In genomic region chr2:113058411-113058994, GRCh38 we compare ENCODE assay signal across 23 cellular contexts. TPM values are rescaled to one million over a fixed set of nuclear protein-coding genes. Genes with fewer than 3 reads are reported as not detected.
DNase-seq lines count a peak whose midpoint lies in the region; ATAC-seq and TF ChIP-seq lines count a peak whose summit lies in the region.
"Had no signal": no experiment of that assay in that cellular context is flagged by ENCODE, and none has a peak within 500 bp of the region (broad histone marks: within the 10 kb centered on the region; RNA-seq: fewer than 3 reads in every experiment).

No MANE protein-coding gene starts in this region.

- H3K4me3 Mint-ChIP-seq in activated T-cell treated with anti-CD3 and anti-CD28 coated beads, Interleukin-2, amount 50 U/mL, for 4 hours, result peak overlapping the region; percentile 57
- no peak overlapping the region for H3K4me3 Mint-ChIP-seq in activated T-cell treated with anti-CD3 and anti-CD28 coated beads, Interleukin-2, amount 50 U/mL, for 72 hours
- H3K4me3 Mint-ChIP-seq: CD4-positive, alpha-beta T cell had no signal

- TF ChIP-seq CTCF in PC-3 (conservative IDR thresholded peaks at IDR 0.05; ENCODE audit: low read depth, low read length), result no peak

- ATAC-seq in activated T-cell treated with anti-CD3 and anti-CD28 coated beads, Interleukin-2, amount 50 U/mL, for 4 hours, result no peak
- no peak for ATAC-seq in activated T-cell treated with anti-CD3 and anti-CD28 coated beads, Interleukin-2, amount 50 U/mL, for 72 hours (replicated peaks in 1 of 2)
- ATAC-seq in PC-3, result peak; percentile 59

- CTCF ChIA-PET in PC-3 (lab: Charles Lee), result interaction anchor here (0.6 kb wide), 1 partner anchor 16 kb away, joined by 3 read pairs; no protein-coding TSS in a partner anchor

- peak overlapping the region; percentile 64 for H2BK5ac ChIP-seq in trophoblast cell (ENCODE audit: low read depth, low read length, poor library complexity)

- 45 to 69% methylated on average over 2 of the region's 2 CpGs for WGBS in esophagus, 2 donors
- WGBS in trophoblast cell (ENCODE audit: extremely low coverage, insufficient coverage, insufficient read length), result no CpG with 5 or more reads among the region's 2 CpGs

- H3K18ac ChIP-seq in trophoblast cell (ENCODE audit: low read length), result no peak overlapping the region

- intact Hi-C loops in PC-3 (cut with micrococcal nuclease), result no loop called here

- no peaks in the 10 kb centered on the region for H4K20me1 ChIP-seq in PC-3 (ENCODE audit: low read length)

- no peak overlapping the region for H3K9ac ChIP-seq in PC-3 (ENCODE audit: low read length)
- H3K9ac ChIP-seq in trophoblast cell (ENCODE audit: low read length), result no peak overlapping the region
- H3K9ac ChIP-seq: GM23248 had no signal

- no peaks in the 10 kb centered on the region for H3F3A ChIP-seq in PC-3 (ENCODE audit: low read length, unreplicated experiment)

- H2BK120ac ChIP-seq in trophoblast cell (ENCODE audit: insufficient read depth, low read length, poor library complexity), result peak overlapping the region; percentile 16

- peaks cover 20% of the 10 kb centered on the region for H3K9me3 Mint-ChIP-seq in activated T-cell treated with anti-CD3 and anti-CD28 coated beads, Interleukin-2, amount 50 U/mL, for 4 hours
- H3K9me3 Mint-ChIP-seq in activated T-cell treated with anti-CD3 and anti-CD28 coated beads, Interleukin-2, amount 50 U/mL, for 72 hours, result peaks cover 16 to 19% of the 10 kb centered on the region in 2 donors

- peak overlapping the region; percentile 15 for H3K27ac ChIP-seq in PC-3 (ENCODE audit: low read length)
- H3K27ac ChIP-seq in esophagus (ENCODE audit: low read depth in 2 of 2, low read length in 1 of 2), result peak overlapping the region; percentile 67 to 72
- H3K27ac ChIP-seq in trophoblast cell (ENCODE audit: low read depth, low read length), result peak overlapping the region; percentile 8
- H3K27ac ChIP-seq: GM23248, HL-60 had no signal

- no peak for DNase-seq in activated T-cell treated with anti-CD3 and anti-CD28 coated beads, Interleukin-2, amount 50 U/mL, for 4 hours
- DNase-seq in activated T-cell treated with anti-CD3 and anti-CD28 coated beads, Interleukin-2, amount 50 U/mL, for 72 hours, result no peak
- DNase-seq in PC-3 (peak; percentile 83), trophoblast cell (peak; percentile 38 to 97), NCI-H1694 (lab: John Stamatoyannopoulos, UW) (no peak), GF-D8 (lab: John Stamatoyannopoulos, UW) (no peak)
- DNase-seq in activated naive CD4-positive, alpha-beta T cell (lab: John Stamatoyannopoulos, UW), result no peak
- DNase-seq: 8988T; BE2C; CD4-positive, alpha-beta T cell; DMS79 treated with DMSO at 0.1 percent for 48 hours; GM23248; HCEC 1CT; KG1; NCI-H1417 treated with DMSO at 0.1 percent for 48 hours; NCI-H2029; NCI-H2171; NCI-H446; NK-92 treated with Interleukin-12 subunit alpha and Interleukin-12 subunit beta, amount 100 ng/mL, for 24 hours; OCI-M1 had no signal

- H3K79me2 ChIP-seq in PC-3 (ENCODE audit: low read length), result no peaks in the 10 kb centered on the region
- H3K79me2 ChIP-seq in trophoblast cell (ENCODE audit: control insufficient read depth, insufficient read depth, low read length, poor library complexity), result no peaks in the 10 kb centered on the region

- POLR2A ChIA-PET in PC-3 (lab: Charles Lee; ENCODE audit: unreplicated experiment), result no interaction called here

- peak overlapping the region; percentile 51 for H3K14ac ChIP-seq in trophoblast cell (ENCODE audit: low read length)

- H3K4me1 ChIP-seq in PC-3 (ENCODE audit: insufficient read depth, low read length) (peaks cover 23% of the 10 kb centered on the region), esophagus (ENCODE audit: control insufficient read depth in 2 of 2, insufficient read depth in 2 of 2, low read length in 1 of 2) (peaks cover 2 to 7% of the 10 kb centered on the region in 2 donors), trophoblast cell (ENCODE audit: control insufficient read depth in 1 of 2, insufficient read depth in 2 of 2, low read length in 2 of 2) (peaks cover 9 to 10% of the 10 kb centered on the region in 2 experiments)
- H3K4me1 ChIP-seq: BE2C had no signal

- no peak overlapping the region for H3K27ac Mint-ChIP-seq in activated T-cell treated with anti-CD3 and anti-CD28 coated beads, Interleukin-2, amount 50 U/mL, for 72 hours
- H3K27ac Mint-ChIP-seq: CD4-positive, alpha-beta T cell had no signal

- peaks cover 4% of the 10 kb centered on the region for H3K4me1 Mint-ChIP-seq in activated T-cell treated with anti-CD3 and anti-CD28 coated beads, Interleukin-2, amount 50 U/mL, for 4 hours (ENCODE audit: low read depth)
- H3K4me1 Mint-ChIP-seq in activated T-cell treated with anti-CD3 and anti-CD28 coated beads, Interleukin-2, amount 50 U/mL, for 72 hours (ENCODE audit: low read depth), result peaks cover 6% of the 10 kb centered on the region

- no TSS peak for BruUV-seq in PC-3 (replicated peaks; lab: Mats Ljungman, UMichigan)

- peaks cover 8% of the 10 kb centered on the region for H3K79me1 ChIP-seq in trophoblast cell (ENCODE audit: low read length)

- no peak overlapping the region for H3K4me3 ChIP-seq in PC-3 (ENCODE audit: low read length)
- peak overlapping the region; percentile 22 to 37 for H3K4me3 ChIP-seq in esophagus (ENCODE audit: low read depth in 1 of 2, low read length in 2 of 2)
- no peak overlapping the region for H3K4me3 ChIP-seq in trophoblast cell (ENCODE audit: low read depth, low read length)
- H3K4me3 ChIP-seq: GM23248 had no signal

- H2AK5ac ChIP-seq in trophoblast cell (ENCODE audit: low read length), result no peak overlapping the region

- H3K9me2 ChIP-seq in PC-3 (replicated peaks; ENCODE audit: low read length), result no peaks in the 10 kb centered on the region

- no peak overlapping the region for H3K23ac ChIP-seq in trophoblast cell (ENCODE audit: low read length)

- H3K9me3 ChIP-seq in PC-3 (ENCODE audit: low read length) (no peaks in the 10 kb centered on the region), esophagus (ENCODE audit: control insufficient read depth in 2 of 2, insufficient read depth in 1 of 2, low read depth in 1 of 2, low read length in 1 of 2) (peaks cover 2 to 4% of the 10 kb centered on the region in 2 donors), trophoblast cell (ENCODE audit: insufficient read depth, low read depth, low read length) (peaks cover 9% of the 10 kb centered on the region)
- H3K9me3 ChIP-seq: BE2C had no signal

- no peak overlapping the region for H4K12ac ChIP-seq in trophoblast cell (ENCODE audit: low read depth, low read length)

- H3K4ac ChIP-seq in trophoblast cell (ENCODE audit: low read depth, low read length), result no peak overlapping the region

- peaks cover 2% of the 10 kb centered on the region for H3K36me3 Mint-ChIP-seq in activated T-cell treated with anti-CD3 and anti-CD28 coated beads, Interleukin-2, amount 50 U/mL, for 4 hours (ENCODE audit: insufficient read depth)
- H3K36me3 Mint-ChIP-seq in activated T-cell treated with anti-CD3 and anti-CD28 coated beads, Interleukin-2, amount 50 U/mL, for 72 hours (ENCODE audit: insufficient read depth in 2 of 2), result peaks cover 11 to 27% of the 10 kb centered on the region in 2 donors

- peaks cover 6% of the 10 kb centered on the region for H3K27me3 Mint-ChIP-seq in activated T-cell treated with anti-CD3 and anti-CD28 coated beads, Interleukin-2, amount 50 U/mL, for 4 hours (ENCODE audit: low read depth)
- H3K27me3 Mint-ChIP-seq in activated T-cell treated with anti-CD3 and anti-CD28 coated beads, Interleukin-2, amount 50 U/mL, for 72 hours (ENCODE audit: low read depth), result no peaks in the 10 kb centered on the region
- H3K27me3 Mint-ChIP-seq: CD4-positive, alpha-beta T cell had no signal

- H2AFZ ChIP-seq in PC-3 (ENCODE audit: low read length) (peak overlapping the region; percentile 47; the same call in 1 of the 2 replicates), trophoblast cell (ENCODE audit: insufficient read depth, low read length, poor library complexity) (no peak overlapping the region)
- H2AFZ ChIP-seq: GM23248 had no signal

- H3K4me2 ChIP-seq in PC-3 (ENCODE audit: low read length) (peak overlapping the region; percentile 46), trophoblast cell (ENCODE audit: low read length) (no peak overlapping the region)

- H2BK12ac ChIP-seq in trophoblast cell (ENCODE audit: low read length), result peak overlapping the region; percentile 67

- H3K27me3 ChIP-seq in PC-3 (ENCODE audit: low read length) (no peaks in the 10 kb centered on the region), esophagus (ENCODE audit: control insufficient read depth in 1 of 2, insufficient read depth in 2 of 2, low read length in 2 of 2) (no peaks in the 10 kb centered on the region), trophoblast cell (ENCODE audit: insufficient read depth, low read length) (no peaks in the 10 kb centered on the region)
- H3K27me3 ChIP-seq: BE2C had no signal

- H4K91ac ChIP-seq in trophoblast cell (ENCODE audit: low read depth, low read length), result peak overlapping the region; percentile 39

- H4K8ac ChIP-seq in trophoblast cell (ENCODE audit: low read depth, low read length), result peak overlapping the region; percentile 69

- H3K36me3 ChIP-seq in PC-3 (ENCODE audit: low read depth, low read length), result no peaks in the 10 kb centered on the region
- H3K36me3 ChIP-seq in esophagus (ENCODE audit: control insufficient read depth in 2 of 2, insufficient read depth in 2 of 2, low read length in 1 of 2), result no peaks in the 10 kb centered on the region
- no peaks in the 10 kb centered on the region for H3K36me3 ChIP-seq in trophoblast cell (ENCODE audit: control insufficient read depth in 1 of 2, insufficient read depth in 2 of 2, low read length in 2 of 2)
- H3K36me3 ChIP-seq: BE2C had no signal

RNA-seq across cellular contexts. Expression of gene IL36RN, which starts 0.5 kb away (rescaled TPM):
- 1 to 10 TPM in 2 of 3 donors, under 1 TPM in 1; 0.61 to 3.9 (median 1.6) TPM for total RNA-seq in activated T-cell treated with anti-CD3 and anti-CD28 coated beads, Interleukin-2, amount 50 U/mL, for 4 hours
- total RNA-seq in activated T-cell treated with anti-CD3 and anti-CD28 coated beads, Interleukin-2, amount 50 U/mL, for 72 hours, result not detected
- 0.36 TPM in 1 of 2 replicates, not detected in the other for total RNA-seq in PC-3 (2014; rRNA removed)
- 10 to 100 TPM; 25.9 to 38.4 TPM for polyA plus RNA-seq in esophagus
- polyA plus RNA-seq in trophoblast cell (2013), result 8.7 and 9.1 TPM in 2 replicates
- total RNA-seq: CD4-positive, alpha-beta T cell; G401; GM23248 had no signal
- polyA plus RNA-seq: GM23248 had no signal

RNA-seq across cellular contexts. Expression of gene IL36B, which starts 5.8 kb away (rescaled TPM):
- total RNA-seq in activated T-cell treated with anti-CD3 and anti-CD28 coated beads, Interleukin-2, amount 50 U/mL, for 4 hours, result not detected
- not detected for total RNA-seq in activated T-cell treated with anti-CD3 and anti-CD28 coated beads, Interleukin-2, amount 50 U/mL, for 72 hours
- total RNA-seq in PC-3 (2014; rRNA removed), result not detected in 2 replicates
- polyA plus RNA-seq in esophagus, result 1 to 10 TPM; 1.5 to 8.8 TPM
- 0.04 and 0.14 TPM in 2 replicates for polyA plus RNA-seq in trophoblast cell (2013)
- total RNA-seq: CD4-positive, alpha-beta T cell; G401; GM23248 had no signal
- polyA plus RNA-seq: GM23248 had no signal

RNA-seq across cellular contexts. Expression of gene IL1F10, which starts 9.3 kb away (rescaled TPM):
- total RNA-seq in activated T-cell treated with anti-CD3 and anti-CD28 coated beads, Interleukin-2, amount 50 U/mL, for 4 hours, result not detected
- not detected for total RNA-seq in activated T-cell treated with anti-CD3 and anti-CD28 coated beads, Interleukin-2, amount 50 U/mL, for 72 hours
- not detected in 2 replicates for total RNA-seq in PC-3 (2014; rRNA removed)
- under 1 TPM; 0.18 to 0.51 TPM for polyA plus RNA-seq in esophagus
- polyA plus RNA-seq in trophoblast cell (2013), result 0.14 and 0.19 TPM in 2 replicates
- total RNA-seq: CD4-positive, alpha-beta T cell; G401; GM23248 had no signal
- polyA plus RNA-seq: GM23248 had no signal

RNA-seq across cellular contexts. Expression of gene IL36A, which starts 53.2 kb away (rescaled TPM):
- not detected for total RNA-seq in activated T-cell treated with anti-CD3 and anti-CD28 coated beads, Interleukin-2, amount 50 U/mL, for 4 hours
- under 1 TPM in 1 of 2 donors, not detected in 1; 0.84 TPM for total RNA-seq in activated T-cell treated with anti-CD3 and anti-CD28 coated beads, Interleukin-2, amount 50 U/mL, for 72 hours
- total RNA-seq in PC-3 (2014; rRNA removed), result not detected in 2 replicates
- 100 to 1,000 TPM; 243 to 394 TPM for polyA plus RNA-seq in esophagus
- polyA plus RNA-seq in trophoblast cell (2013), result not detected in 2 replicates
- total RNA-seq: G401, GM23248 had no signal
- polyA plus RNA-seq: GM23248 had no signal

Comparison
In these comparisons a context has a peak if more than half of its experiments do, and no peak if none do; other contexts are left out.
1. DNase-seq: peak in PC-3 (single experiment) and trophoblast cell (2 of 2); none in activated T-cell treated with anti-CD3 and anti-CD28 coated beads, Interleukin-2, amount 50 U/mL, for 4 hours (single experiment), activated T-cell treated with anti-CD3 and anti-CD28 coated beads, Interleukin-2, amount 50 U/mL, for 72 hours (0 of 2), NCI-H1694 (single experiment), GF-D8 (single experiment) and activated naive CD4-positive, alpha-beta T cell (0 of 4).
2. H3K27ac ChIP-seq: peak in every context shown above with its lines; median percentile 70 in esophagus; 15 in PC-3; 8 in trophoblast cell.
3. H3K4me3 ChIP-seq: peak in esophagus (2 of 2); none in PC-3 (single experiment) and trophoblast cell (single experiment).